In the genomic region with DNA sequence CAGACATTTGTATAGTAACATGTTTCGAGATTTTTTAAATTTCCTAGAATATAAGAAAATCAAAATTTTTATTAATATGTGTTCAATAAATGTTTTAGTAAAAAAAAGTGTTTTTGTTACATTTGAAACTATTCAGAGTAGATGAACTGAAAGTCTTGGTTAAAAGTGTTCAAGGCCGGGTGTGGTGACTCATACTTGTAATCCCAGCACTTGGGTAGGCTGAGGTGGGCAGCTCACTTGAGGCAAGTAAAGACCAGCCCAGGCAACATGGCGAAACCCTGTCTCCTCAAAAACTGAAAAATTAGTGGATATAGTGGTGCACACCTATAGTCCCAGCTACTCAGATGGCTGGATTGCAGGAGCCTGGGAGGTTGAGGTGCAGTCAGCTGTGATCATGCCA, we compare ENCODE assay signal across 2 cellular contexts.
TF ChIP-seq lines count a peak whose summit lies in the region.

No MANE protein-coding gene starts in this region.

TF ChIP-seq in IMR-90, 13 proteins besides CTCF, POLR2A, EP300 and RAD21:
- TF ChIP-seq RFX5 (IDR thresholded peaks at IDR 0.05; ENCODE audit: low read depth, low read length) (no peak), FOS (IDR thresholded peaks at IDR 0.05; ENCODE audit: low read depth, low read length) (0 out of 2 replicates have a peak, but pooled peaks have one; percentile 3)

TF ChIP-seq in GM12878, 131 proteins besides CTCF, POLR2A, EP300 and RAD21:
- peak; percentile 33; the same call in 1 of the 2 replicates for TF ChIP-seq JUNB (IDR thresholded peaks at IDR 0.05)
- TF ChIP-seq ZSCAN29 (IDR thresholded peaks at IDR 0.05): no peak
